ENCODE assay signal across 19 cellular contexts in genomic region chr11:76690736-76691135, GRCh38. TPM values are rescaled to one million over a fixed set of nuclear protein-coding genes. Genes with fewer than 3 reads are reported as not detected.
DNase-seq lines count a peak whose midpoint lies in the region; ATAC-seq, FAIRE-seq and TF ChIP-seq lines count a peak whose summit lies in the region.
"Had no signal": no experiment of that assay in that cellular context is flagged by ENCODE, and none has a peak within 500 bp of the region (broad histone marks: within the 10 kb centered on the region; RNA-seq: fewer than 3 reads in every experiment).

No MANE protein-coding gene starts in this region.

- no peak overlapping the region for H4K91ac ChIP-seq in mesenchymal stem cell (ENCODE audit: low read length)

- no peak for TF ChIP-seq CTCF in AG09319 (IDR thresholded peaks at IDR 0.05; ENCODE audit: low read depth, low read length)

- no peaks in the 10 kb centered on the region for H3K9me3 ChIP-seq in mesenchymal stem cell (ENCODE audit: control insufficient read depth, low read length)
- H3K9me3 ChIP-seq: BE2C, ovary, right lobe of liver, stomach, upper lobe of right lung had no signal

- DNase-seq in AG09319 (ENCODE audit: extremely low read depth, low read depth) (peak; percentile 11), HuH-7 (ENCODE audit: low spot score) (peak; percentile 47), mesenchymal stem cell (peak; percentile 96), H4 (ENCODE audit: low spot score) (no peak), D341Med (ENCODE audit: low spot score) (no peak), Ammon's horn (ENCODE audit: low spot score) (no peak)
- DNase-seq: activated CD4-positive, alpha-beta T cell treated with anti-CD3 and anti-CD28 coated beads, Interleukin-2, amount 50 U/mL, for 4 hours; BE2C; cerebellar nuclear complex; endodermal cell; NCI-H2029; NCI-H510A; ovary; right lobe of liver; stimulated activated CD4-positive, alpha-beta T cell treated with anti-CD3 and anti-CD28 coated beads, Interleukin-1b, Interleukin-23, amount 100 ng/mL, for 48 hours; stomach; upper lobe of right lung had no signal

- no peak overlapping the region for H3K4ac ChIP-seq in mesenchymal stem cell (ENCODE audit: low read depth in 1 of 2, low read length in 2 of 2)

- 81% methylated on average over 3 of the region's 3 CpGs for WGBS in mesenchymal stem cell

- H2AFZ ChIP-seq in mesenchymal stem cell (ENCODE audit: low read depth, low read length): no peak overlapping the region

- H3K14ac ChIP-seq in mesenchymal stem cell (ENCODE audit: low read length in 2 of 2): no peak overlapping the region

- peak; percentile 21 for FAIRE-seq in endometrium (lab: Jason Lieb, UNC)

- H3K18ac ChIP-seq in mesenchymal stem cell (ENCODE audit: low read depth in 1 of 2, low read length in 2 of 2): no peak overlapping the region

- no peaks in the 10 kb centered on the region for H3K79me1 ChIP-seq in mesenchymal stem cell (replicated peaks; ENCODE audit: low read length, poor library complexity, severe bottlenecking)

- no peak overlapping the region for H2BK15ac ChIP-seq in mesenchymal stem cell (ENCODE audit: low read depth, poor library complexity, severe bottlenecking)

- H3K4me2 ChIP-seq in mesenchymal stem cell (ENCODE audit: low read length, poor library complexity, severe bottlenecking): no peak overlapping the region

- no peak overlapping the region for H2BK12ac ChIP-seq in mesenchymal stem cell (ENCODE audit: low read length in 2 of 2)

- peaks cover 12% of the 10 kb centered on the region for H3K4me1 ChIP-seq in mesenchymal stem cell (ENCODE audit: control insufficient read depth, insufficient read depth, low read depth, low read length)
- H3K4me1 ChIP-seq: BE2C, right lobe of liver, stomach had no signal

- H2AK5ac ChIP-seq in mesenchymal stem cell (ENCODE audit: low read length, severe bottlenecking): no peak overlapping the region

- H3K27ac ChIP-seq in mesenchymal stem cell (ENCODE audit: low read length, poor library complexity, severe bottlenecking): no peak overlapping the region
- H3K27ac ChIP-seq: ovary, right lobe of liver, stomach, upper lobe of right lung had no signal

- no peak overlapping the region for H3K4me3 ChIP-seq in mesenchymal stem cell (ENCODE audit: insufficient read depth in 1 of 2, low read depth in 1 of 2, low read length in 2 of 2)
- H3K4me3 ChIP-seq: ovary, right lobe of liver, stomach, upper lobe of right lung had no signal

- H3K9ac ChIP-seq in mesenchymal stem cell (ENCODE audit: low read length): no peak overlapping the region

- H2BK120ac ChIP-seq in mesenchymal stem cell (ENCODE audit: low read depth, low read length): no peak overlapping the region

- no peak overlapping the region for H2BK5ac ChIP-seq in mesenchymal stem cell (ENCODE audit: low read depth, low read length, poor library complexity, severe bottlenecking)

- ATAC-seq in GM18519 (IDR thresholded peaks at IDR 0.05; ENCODE audit: low FRiP score, unreplicated experiment): no peak

- no peak overlapping the region for H3K23ac ChIP-seq in mesenchymal stem cell (ENCODE audit: low read length in 2 of 2)

- H3K27me3 ChIP-seq in mesenchymal stem cell (ENCODE audit: control insufficient read depth in 1 of 2, insufficient read depth in 1 of 2, low read length in 2 of 2): peaks cover 0 to 19% of the 10 kb centered on the region in 2 experiments
- H3K27me3 ChIP-seq: BE2C, ovary, right lobe of liver, upper lobe of right lung had no signal

- no peak overlapping the region for H4K8ac ChIP-seq in mesenchymal stem cell (ENCODE audit: low read length)

- no peaks in the 10 kb centered on the region for H3K36me3 ChIP-seq in mesenchymal stem cell (ENCODE audit: control insufficient read depth in 1 of 2, insufficient read depth in 2 of 2, low read depth in 1 of 2, low read length in 2 of 2)
- H3K36me3 ChIP-seq: BE2C, ovary, right lobe of liver, stomach, upper lobe of right lung had no signal

RNA-seq across cellular contexts. Expression of gene LRRC32, which starts 20.2 kb away (rescaled TPM):
- polyA plus RNA-seq in mesenchymal stem cell (2013, experiment 1 of 2): 35.9 TPM
- 36.0 TPM for polyA plus RNA-seq in mesenchymal stem cell (2013, experiment 2 of 2)
- 0.04 and 0.29 TPM in 2 replicates for total RNA-seq in H4 (2014; rRNA removed; shearing (Covaris generic))

Comparison
In these comparisons a context has a peak if more than half of its experiments do, and no peak if none do; other contexts are left out.
1. DNase-seq: peak in AG09319 (single experiment), HuH-7 (single experiment) and mesenchymal stem cell (single experiment); none in H4 (single experiment), D341Med (single experiment) and Ammon's horn (single experiment).